Comparison of ENCODE assay signal across 8 cellular contexts in the genomic region with DNA sequence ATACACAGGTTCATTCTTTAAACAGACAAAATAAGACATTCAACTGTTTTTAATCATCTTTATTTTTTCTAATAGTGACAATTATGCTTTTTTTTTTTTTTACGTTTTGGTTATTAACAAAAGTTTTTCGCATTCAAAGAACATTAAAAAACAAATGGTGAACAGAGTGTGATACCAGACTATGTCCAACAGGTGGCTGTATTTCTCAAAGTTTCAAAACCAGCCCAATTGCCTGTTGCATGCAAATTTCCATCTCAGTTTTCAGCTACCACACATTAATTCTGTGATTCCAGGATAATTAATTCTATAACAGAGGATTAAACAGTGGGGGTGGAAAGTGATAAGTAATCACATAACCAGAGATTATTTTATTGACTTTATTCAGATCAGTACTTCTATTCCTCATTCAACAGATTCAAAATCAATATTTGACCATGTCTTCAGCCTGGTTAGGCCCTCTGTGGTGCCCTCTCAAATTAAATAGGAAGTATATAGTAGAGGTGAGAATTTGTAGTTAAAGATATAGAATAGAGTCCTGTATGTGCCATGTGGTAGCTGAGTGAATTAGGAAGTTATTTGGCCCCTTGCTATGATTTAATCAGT.
DNase-seq lines count a peak whose midpoint lies in the region; ATAC-seq, FAIRE-seq and TF ChIP-seq lines count a peak whose summit lies in the region.

No MANE protein-coding gene starts in this region.

- H3K79me2 ChIP-seq in GM23338 (replicated peaks; ENCODE audit: insufficient read depth) = no peaks in the 10 kb centered on the region
- H3K79me2 ChIP-seq in MM.1S (ENCODE audit: low read length) = no peaks in the 10 kb centered on the region
- no peaks in the 10 kb centered on the region for H3K79me2 ChIP-seq in K562 (ENCODE audit: control insufficient read depth, insufficient read depth, low read length)

- no peaks in the 10 kb centered on the region for H3K36me3 Mint-ChIP-seq in GM23338 (ENCODE audit: low read depth)

- TF ChIP-seq CTCF in GM23338 (conservative IDR thresholded peaks at IDR 0.05; ENCODE audit: low read depth in 2 of 2) (peak; percentile 65 to 71), MM.1S (IDR thresholded peaks at IDR 0.05; ENCODE audit: low read length) (peak; percentile 67), K562 (IDR thresholded peaks at IDR 0.05 in 2 of 3, conservative IDR thresholded peaks at IDR 0.05 in 1 of 3; ENCODE audit: insufficient read depth in 2 of 3, low read depth in 1 of 3, low read length in 3 of 3) (peak; percentile 19 to 65 (median 45); a peak in 5 of 6 replicates), lung (IDR thresholded peaks at IDR 0.05; ENCODE audit: control extremely low read depth, extremely low read depth) (peak; percentile 3)

- DNase-seq in NCI-H345 treated with DMSO at 0.1 percent for 48 hours (lab: John Stamatoyannopoulos, UW; ENCODE audit: unreplicated experiment) (peak; percentile 0), NCI-H345 (lab: John Stamatoyannopoulos, UW) (no peak), GM23338 (ENCODE audit: low spot score) (peak; percentile 57), MM.1S (peak; percentile 47), K562 (ENCODE audit: extremely low read depth in 1 of 4, low spot score in 3 of 4) (peak; percentile 10 to 26 (median 20)), lung (ENCODE audit: low spot score) (no peak)
- no peak for DNase-seq in activated CD4-positive, alpha-beta T cell treated with anti-CD3 and anti-CD28 coated beads for 48 hours

- no peaks in the 10 kb centered on the region for H3K4me1 Mint-ChIP-seq in GM23338

- peak; percentile 46 to 59 for TF ChIP-seq RAD21 in K562 (CRISPR knock-in tag; conservative IDR thresholded peaks at IDR 0.05 in 1 of 2, IDR thresholded peaks at IDR 0.05 in 1 of 2)

- no peak overlapping the region for H3K4me3 Mint-ChIP-seq in GM23338

- H3F3A ChIP-seq in GM23338 (replicated peaks; ENCODE audit: low read depth) (no peaks in the 10 kb centered on the region), MM.1S (ENCODE audit: insufficient read depth, low read length) (no peaks in the 10 kb centered on the region)

- intact Hi-C loops in K562 (cut with micrococcal nuclease) = loop anchor here (1.0 to 5.0 kb wide), 2 partner anchors 149 to 730 kb away; no protein-coding TSS in a partner anchor

- FAIRE-seq in K562 (lab: Jason Lieb, UNC) = peak; percentile 32

- POLR2A ChIA-PET in K562 (lab: Yijun Ruan, JAX) = no interaction called here

- in situ Hi-C loops in K562 (cut with MboI) = no loop called here

- H3K27ac ChIP-seq in GM23338 (ENCODE audit: low read depth) = no peak overlapping the region
- H3K27ac ChIP-seq in MM.1S (ENCODE audit: low read length) = no peak overlapping the region
- H3K27ac ChIP-seq in K562 (ENCODE audit: extremely low read depth, low read depth, low read length) = no peak overlapping the region
- H3K27ac ChIP-seq in lung (ENCODE audit: low read depth in 1 of 2, low read length in 1 of 2) = no peak overlapping the region

- H3K27me3 Mint-ChIP-seq in GM23338 (ENCODE audit: insufficient read depth, low read depth, poor library complexity) = no peaks in the 10 kb centered on the region

- WGBS in K562 (ENCODE audit: insufficient coverage, low coverage, missing lambda C conversion rate) = 0% methylated on average over 2 of the region's 2 CpGs
- WGBS in lung, 2 donors = 26 to 44% methylated on average over 2 of the region's 2 CpGs

- H3K4me3 ChIP-seq in GM23338 (no peak overlapping the region), MM.1S (ENCODE audit: low read length) (no peak overlapping the region), K562 (no peak overlapping the region), lung (no peak overlapping the region)

- H3K36me3 ChIP-seq in GM23338 (ENCODE audit: insufficient read depth) (no peaks in the 10 kb centered on the region; the same call in 1 of the 2 replicates), MM.1S (replicated peaks; ENCODE audit: insufficient read depth, low read length) (no peaks in the 10 kb centered on the region), K562 (ENCODE audit: control insufficient read depth, insufficient read depth, low read length) (no peaks in the 10 kb centered on the region), lung (ENCODE audit: control insufficient read depth in 2 of 2, insufficient read depth in 2 of 2, low read length in 2 of 2) (no peaks in the 10 kb centered on the region)

- no peak for TF ChIP-seq POLR2A in K562 (conservative IDR thresholded peaks at IDR 0.05)

- ATAC-seq in GM23338 = no peak
- ATAC-seq in K562 = no peak
- peak; percentile 41 for ATAC-seq in lung (ENCODE audit: insufficient read depth, low FRiP score)
- no peak for ATAC-seq in GM21447 (IDR thresholded peaks at IDR 0.05; ENCODE audit: unreplicated experiment)

- H3K27ac Mint-ChIP-seq in GM23338 = no peak overlapping the region

- H3K4me1 ChIP-seq in GM23338 (ENCODE audit: insufficient read depth) = no peaks in the 10 kb centered on the region
- no peaks in the 10 kb centered on the region for H3K4me1 ChIP-seq in MM.1S (ENCODE audit: low read length)
- no peaks in the 10 kb centered on the region for H3K4me1 ChIP-seq in K562 (replicated peaks in 1 of 2; ENCODE audit: control insufficient read depth in 2 of 2, insufficient read depth in 2 of 2, low read length in 2 of 2)
- H3K4me1 ChIP-seq in lung (ENCODE audit: control insufficient read depth in 2 of 2, insufficient read depth in 2 of 2, low read length in 2 of 2) = no peaks in the 10 kb centered on the region

- BruUV-seq in K562 (replicated peaks; lab: Mats Ljungman, UMichigan) = no TSS peak

- H3K4me2 ChIP-seq in GM23338 (no peak overlapping the region), MM.1S (ENCODE audit: low read depth, low read length) (no peak overlapping the region), K562 (ENCODE audit: insufficient read depth, low read length) (no peak overlapping the region)

- H3K9ac ChIP-seq in MM.1S (ENCODE audit: low read length) (no peak overlapping the region), K562 (ENCODE audit: insufficient read depth in 1 of 2, low read depth in 2 of 2, low read length in 2 of 2) (no peak overlapping the region)

- CTCF ChIA-PET in K562 (lab: Yijun Ruan, JAX; ENCODE audit: low intra/inter-chr PET ratio) = interaction anchor here (1.2 kb wide), 1 partner anchor 730 kb away, joined by 3 read pairs; no protein-coding TSS in a partner anchor

- H2AFZ ChIP-seq in GM23338 (no peak overlapping the region), MM.1S (ENCODE audit: low read length) (no peak overlapping the region), K562 (ENCODE audit: low read depth, low read length) (no peak overlapping the region)

- no peaks in the 10 kb centered on the region for H4K20me1 ChIP-seq in GM23338 (replicated peaks; ENCODE audit: insufficient read depth)
- no peaks in the 10 kb centered on the region for H4K20me1 ChIP-seq in MM.1S (ENCODE audit: insufficient read depth, low read length)
- no peaks in the 10 kb centered on the region for H4K20me1 ChIP-seq in K562 (replicated peaks; ENCODE audit: control insufficient read depth, insufficient read depth, low read length)

- H3K9me3 ChIP-seq in MM.1S (replicated peaks; ENCODE audit: insufficient read depth, low read length) = no peaks in the 10 kb centered on the region
- H3K9me3 ChIP-seq in K562 (replicated peaks; ENCODE audit: control insufficient read depth, insufficient read depth, low read depth, low read length) = no peaks in the 10 kb centered on the region
- no peaks in the 10 kb centered on the region for H3K9me3 ChIP-seq in lung (ENCODE audit: control insufficient read depth in 2 of 2, insufficient read depth in 1 of 2, low read length in 1 of 2)

- peaks cover 7% of the 10 kb centered on the region; the same call in 1 of the 3 replicates for H3K9me3 Mint-ChIP-seq in GM23338

- H3K27me3 ChIP-seq in GM23338 (ENCODE audit: insufficient read depth) (no peaks in the 10 kb centered on the region), MM.1S (replicated peaks; ENCODE audit: insufficient read depth, low read length) (no peaks in the 10 kb centered on the region), K562 (ENCODE audit: control insufficient read depth in 2 of 2, insufficient read depth in 2 of 2, low read length in 2 of 2) (no peaks in the 10 kb centered on the region), lung (ENCODE audit: control insufficient read depth, insufficient read depth) (no peaks in the 10 kb centered on the region)

- H3K9me2 ChIP-seq in GM23338 (ENCODE audit: insufficient read depth) (no peaks in the 10 kb centered on the region), MM.1S (replicated peaks; ENCODE audit: insufficient read depth, low read length) (no peaks in the 10 kb centered on the region)

- no peak for TF ChIP-seq EP300 in K562 (IDR thresholded peaks at IDR 0.05; ENCODE audit: low read length)

- no peaks in the 10 kb centered on the region for H3K9me1 ChIP-seq in K562 (ENCODE audit: control insufficient read depth, insufficient read depth, low read length)

TF ChIP-seq in GM23338, 12 proteins besides CTCF, POLR2A, EP300 and RAD21 (continues in another document):
- TF ChIP-seq POLR2AphosphoS5 (IDR thresholded peaks at IDR 0.05; ENCODE audit: low read depth) = no peak

TF ChIP-seq in K562, 482 proteins besides CTCF, POLR2A, EP300 and RAD21:
- no peak for TF ChIP-seq ZNF140 (CRISPR knock-in tag; IDR thresholded peaks at IDR 0.05)
- TF ChIP-seq SMC3 (conservative IDR thresholded peaks at IDR 0.05; ENCODE audit: insufficient read depth, low read depth, low read length) = 0 out of 2 replicates have a peak, but pooled peaks have one; percentile 19
- no peak for TF ChIP-seq YY1 (IDR thresholded peaks at IDR 0.05; ENCODE audit: borderline replicate concordance in 1 of 3, control insufficient read depth in 1 of 3, extremely low read depth in 1 of 3, insufficient read depth in 3 of 3, insufficient read length in 1 of 3, insufficient replicate concordance in 2 of 3, low read depth in 1 of 3, low read length in 2 of 3)
TF ChIP-seq in K562: peak in this region for 1.

Comparison
In these comparisons a context has a peak if more than half of its experiments do, and no peak if none do; other contexts are left out.
1. DNase-seq: peak in NCI-H345 treated with DMSO at 0.1 percent for 48 hours (single experiment), GM23338 (single experiment), MM.1S (single experiment) and K562 (4 of 4); none in NCI-H345 (single experiment), lung (single experiment) and activated CD4-positive, alpha-beta T cell treated with anti-CD3 and anti-CD28 coated beads for 48 hours (single experiment).
2. CTCF ChIP-seq: peak in every context shown above with its lines; median percentile 68 in GM23338; 67 in MM.1S; 45 in K562; 3 in lung.